13 cellular contexts compared by ENCODE assay signal in the genomic region with DNA sequence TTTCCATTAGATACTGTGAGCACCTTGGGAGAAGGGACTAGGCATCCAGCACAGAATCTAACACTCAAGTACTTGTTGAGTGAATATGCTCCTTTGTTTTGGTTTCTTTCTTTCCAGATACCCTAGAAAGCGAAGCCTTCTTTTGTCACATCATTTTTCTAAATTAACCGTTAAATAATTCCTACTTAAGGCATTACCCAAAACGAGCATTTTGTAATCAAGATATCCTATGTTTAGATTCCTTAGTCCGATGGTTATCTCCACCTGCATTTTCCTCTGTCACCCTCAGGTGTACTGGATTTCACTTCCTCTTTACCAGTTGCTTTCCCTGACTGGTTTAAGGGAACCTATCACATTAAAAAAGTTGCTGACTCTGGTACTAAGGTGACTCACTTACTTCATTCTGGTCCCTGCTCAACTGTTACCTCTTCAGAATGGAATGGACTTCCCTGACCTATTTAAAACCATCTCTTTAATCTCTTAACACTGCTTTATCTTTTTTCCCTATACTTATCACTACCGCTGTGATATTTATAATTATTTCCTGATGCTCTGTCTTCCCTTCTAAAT. TPM values are rescaled to one million over a fixed set of nuclear protein-coding genes. Genes with fewer than 3 reads are reported as not detected.
DNase-seq lines count a peak whose midpoint lies in the region; ATAC-seq, FAIRE-seq and TF ChIP-seq lines count a peak whose summit lies in the region.
"Had no signal": no experiment of that assay in that cellular context is flagged by ENCODE, and none has a peak within 500 bp of the region (broad histone marks: within the 10 kb centered on the region; RNA-seq: fewer than 3 reads in every experiment).

No MANE protein-coding gene starts in this region.

- no peak overlapping the region for H2BK120ac ChIP-seq in mesenchymal stem cell (ENCODE audit: low read depth, low read length)

- H4K20me1 ChIP-seq in K562 (replicated peaks; ENCODE audit: control insufficient read depth, insufficient read depth, low read length): no peaks in the 10 kb centered on the region

- DNase-seq in AG08396 (ENCODE audit: low spot score): peak; percentile 18
- DNase-seq in M059J (ENCODE audit: low read depth): peak; percentile 64
- peak in 1 of 4 experiments; percentile 21 for DNase-seq in K562 (ENCODE audit: extremely low read depth in 1 of 4, low spot score in 3 of 4)
- peak; percentile 15 for DNase-seq in mesenchymal stem cell
- DNase-seq in activated CD8-positive, alpha-beta T cell treated with anti-CD3 and anti-CD28 coated beads for 36 hours: no peak
- DNase-seq in NCI-H2081 (lab: John Stamatoyannopoulos, UW): no peak
- DNase-seq: activated CD4-positive, alpha-beta T cell treated with anti-CD3 and anti-CD28 coated beads for 1 hour; H9; mucosa of descending colon; NCI-H1417 treated with DMSO at 0.1 percent for 48 hours; posterior cingulate gyrus had no signal

- H2BK5ac ChIP-seq in mesenchymal stem cell (ENCODE audit: low read depth, low read length, poor library complexity, severe bottlenecking): no peak overlapping the region

- H2BK12ac ChIP-seq in mesenchymal stem cell (ENCODE audit: low read length in 2 of 2): no peak overlapping the region

- FAIRE-seq in K562 (lab: Jason Lieb, UNC): no peak

- no peak overlapping the region for H4K8ac ChIP-seq in mesenchymal stem cell (ENCODE audit: low read length)

- in situ Hi-C loops in K562 (cut with MboI): no loop called here

- no peak overlapping the region for H2BK15ac ChIP-seq in mesenchymal stem cell (ENCODE audit: low read depth, poor library complexity, severe bottlenecking)

- no peak overlapping the region for H2AFZ ChIP-seq in K562 (ENCODE audit: low read depth, low read length)
- no peak overlapping the region for H2AFZ ChIP-seq in mesenchymal stem cell (ENCODE audit: low read depth, low read length)

- no TSS peak for BruUV-seq in K562 (replicated peaks; lab: Mats Ljungman, UMichigan)

- H3K27me3 ChIP-seq in K562 (ENCODE audit: control insufficient read depth in 2 of 2, insufficient read depth in 2 of 2, low read length in 2 of 2): no peaks in the 10 kb centered on the region
- no peaks in the 10 kb centered on the region for H3K27me3 ChIP-seq in mesenchymal stem cell (ENCODE audit: control insufficient read depth in 1 of 2, insufficient read depth in 1 of 2, low read length in 2 of 2)

- no peak for TF ChIP-seq RAD21 in K562 (CRISPR knock-in tag; conservative IDR thresholded peaks at IDR 0.05 in 1 of 2, IDR thresholded peaks at IDR 0.05 in 1 of 2)

- H3K27ac ChIP-seq in K562 (ENCODE audit: extremely low read depth, low read depth, low read length): no peak overlapping the region
- no peak overlapping the region for H3K27ac ChIP-seq in mesenchymal stem cell (ENCODE audit: low read length, poor library complexity, severe bottlenecking)

- no peak for TF ChIP-seq CTCF in K562 (IDR thresholded peaks at IDR 0.05 in 2 of 3, conservative IDR thresholded peaks at IDR 0.05 in 1 of 3; ENCODE audit: insufficient read depth in 2 of 3, low read depth in 1 of 3, low read length in 3 of 3)
- no peak for TF ChIP-seq CTCF in activated CD8-positive, alpha-beta T cell treated with anti-CD3 and anti-CD28 coated beads for 36 hours (IDR thresholded peaks at IDR 0.05)

- ATAC-seq in K562 (no peak), HG02642 (IDR thresholded peaks at IDR 0.05; ENCODE audit: poor library complexity, unreplicated experiment) (no peak), GM18867 (IDR thresholded peaks at IDR 0.05; ENCODE audit: unreplicated experiment) (no peak)
- no peak for ATAC-seq in activated CD8-positive, alpha-beta T cell treated with anti-CD3 and anti-CD28 coated beads for 36 hours
- ATAC-seq: mucosa of descending colon had no signal

- no peak overlapping the region for H4K91ac ChIP-seq in mesenchymal stem cell (ENCODE audit: low read length)

- H3K9me3 ChIP-seq in K562 (replicated peaks; ENCODE audit: control insufficient read depth, insufficient read depth, low read depth, low read length) (no peaks in the 10 kb centered on the region), mesenchymal stem cell (ENCODE audit: control insufficient read depth, low read length) (no peaks in the 10 kb centered on the region)
- H3K9me3 ChIP-seq: mucosa of descending colon had no signal

- H3K4me1 ChIP-seq in K562 (replicated peaks in 1 of 2; ENCODE audit: control insufficient read depth in 2 of 2, insufficient read depth in 2 of 2, low read length in 2 of 2): peaks cover 18% of the 10 kb centered on the region in 2 experiments; a peak in 4 of 5 replicates
- H3K4me1 ChIP-seq in mesenchymal stem cell (ENCODE audit: control insufficient read depth, insufficient read depth, low read depth, low read length): no peaks in the 10 kb centered on the region

- intact Hi-C loops in K562 (cut with micrococcal nuclease): loop anchor here (5.0 to 10.0 kb wide), 3 partner anchors 59 to 896 kb away; no protein-coding TSS in a partner anchor
- intact Hi-C loops in activated CD8-positive, alpha-beta T cell treated with anti-CD3 and anti-CD28 coated beads for 36 hours (cut with micrococcal nuclease): no loop called here

- POLR2A ChIA-PET in K562 (lab: Yijun Ruan, JAX): interaction anchor here (0.6 to 0.8 kb wide), 2 partner anchors 31 to 95 kb away, joined by 3 read pairs; no protein-coding TSS in a partner anchor
- POLR2A ChIA-PET in activated CD8-positive, alpha-beta T cell treated with anti-CD3 and anti-CD28 coated beads for 36 hours (lab: Charles Lee): no interaction called here

- WGBS in K562 (ENCODE audit: insufficient coverage, low coverage, missing lambda C conversion rate): 47% methylated on average over 5 of the region's 5 CpGs
- 93% methylated on average over 5 of the region's 5 CpGs for WGBS in mesenchymal stem cell

- H3K36me3 Mint-ChIP-seq in activated CD8-positive, alpha-beta T cell treated with anti-CD3 and anti-CD28 coated beads for 36 hours (ENCODE audit: low read depth): peaks cover 1% of the 10 kb centered on the region

- H3K4me3 Mint-ChIP-seq in activated CD8-positive, alpha-beta T cell treated with anti-CD3 and anti-CD28 coated beads for 36 hours: no peak overlapping the region
- H3K4me3 Mint-ChIP-seq: H9 had no signal

- CTCF ChIA-PET in K562 (lab: Yijun Ruan, JAX; ENCODE audit: low intra/inter-chr PET ratio): no interaction called here
- CTCF ChIA-PET in activated CD8-positive, alpha-beta T cell treated with anti-CD3 and anti-CD28 coated beads for 36 hours (lab: Charles Lee): no interaction called here

- no peak overlapping the region for H2AK5ac ChIP-seq in mesenchymal stem cell (ENCODE audit: low read length, severe bottlenecking)

- H3K18ac ChIP-seq in mesenchymal stem cell (ENCODE audit: low read depth in 1 of 2, low read length in 2 of 2): no peak overlapping the region

- TF ChIP-seq EP300 in K562 (IDR thresholded peaks at IDR 0.05; ENCODE audit: low read length): no peak

- H3K4ac ChIP-seq in mesenchymal stem cell (ENCODE audit: low read depth in 1 of 2, low read length in 2 of 2): no peak overlapping the region

- TF ChIP-seq POLR2A in K562 (conservative IDR thresholded peaks at IDR 0.05): no peak

- no peaks in the 10 kb centered on the region for H3K9me3 Mint-ChIP-seq in activated CD8-positive, alpha-beta T cell treated with anti-CD3 and anti-CD28 coated beads for 36 hours
- H3K9me3 Mint-ChIP-seq: H9 had no signal

- H3K27ac Mint-ChIP-seq in activated CD8-positive, alpha-beta T cell treated with anti-CD3 and anti-CD28 coated beads for 36 hours: no peak overlapping the region

- H3K79me1 ChIP-seq in mesenchymal stem cell (replicated peaks; ENCODE audit: low read length, poor library complexity, severe bottlenecking): peaks cover 1% of the 10 kb centered on the region

- H3K9ac ChIP-seq in K562 (ENCODE audit: insufficient read depth in 1 of 2, low read depth in 2 of 2, low read length in 2 of 2) (no peak overlapping the region), mesenchymal stem cell (ENCODE audit: low read length) (no peak overlapping the region)

- H3K27me3 Mint-ChIP-seq in activated CD8-positive, alpha-beta T cell treated with anti-CD3 and anti-CD28 coated beads for 36 hours: no peaks in the 10 kb centered on the region

- H3K9me1 ChIP-seq in K562 (ENCODE audit: control insufficient read depth, insufficient read depth, low read length): no peaks in the 10 kb centered on the region

- H3K4me2 ChIP-seq in K562 (ENCODE audit: insufficient read depth, low read length) (no peak overlapping the region), mesenchymal stem cell (ENCODE audit: low read length, poor library complexity, severe bottlenecking) (no peak overlapping the region)

- peaks cover 87% of the 10 kb centered on the region for H3K79me2 ChIP-seq in K562 (ENCODE audit: control insufficient read depth, insufficient read depth, low read length)

- H3K4me3 ChIP-seq in K562: no peak overlapping the region
- no peak overlapping the region for H3K4me3 ChIP-seq in mesenchymal stem cell (ENCODE audit: insufficient read depth in 1 of 2, low read depth in 1 of 2, low read length in 2 of 2)
- H3K4me3 ChIP-seq: mucosa of descending colon had no signal

- H3K4me1 Mint-ChIP-seq in activated CD8-positive, alpha-beta T cell treated with anti-CD3 and anti-CD28 coated beads for 36 hours (ENCODE audit: low read depth): peaks cover 21% of the 10 kb centered on the region

- 0 out of 3 replicates have a peak, but pooled peaks cover 4% of the 10 kb centered on the region for H3K36me3 ChIP-seq in K562 (ENCODE audit: control insufficient read depth, insufficient read depth, low read length)
- H3K36me3 ChIP-seq in mesenchymal stem cell (ENCODE audit: control insufficient read depth in 1 of 2, insufficient read depth in 2 of 2, low read depth in 1 of 2, low read length in 2 of 2): no peaks in the 10 kb centered on the region

- no peak overlapping the region for H3K23ac ChIP-seq in mesenchymal stem cell (ENCODE audit: low read length in 2 of 2)

- no peak overlapping the region for H3K14ac ChIP-seq in mesenchymal stem cell (ENCODE audit: low read length in 2 of 2)

RNA-seq across cellular contexts. Expression of gene B3GALNT2, which starts 3.2 kb away (rescaled TPM):
- total RNA-seq in M059J (2014; rRNA removed; shearing (Covaris generic)): 24.5 and 31.3 TPM in 2 replicates
- 64.2 and 174 TPM in 2 replicates for total RNA-seq in K562 (2011; cell fraction: chromatin; rRNA removed; ENCODE audit: low replicate concordance)
- 35.9 and 39.9 TPM in 2 replicates for total RNA-seq in K562 (2011; cell fraction: nucleolus; rRNA removed)
- total RNA-seq in K562 (2011; cell fraction: nucleoplasm; rRNA removed): 70.5 and 113 TPM in 2 replicates
- 20.7 and 23.9 TPM in 2 replicates for total RNA-seq in K562 (2014; rRNA removed)
- total RNA-seq in K562 (2014; rRNA removed; fragmentation: Illumina TruSeq; extraction: Trizol): 31.7 and 33.7 TPM in 2 replicates
- total RNA-seq in K562 (2015; rRNA removed; fragmentation: Illumina TruSeq; extraction: Trizol): 25.4 and 27.3 TPM in 2 replicates
- 22.9 and 23.7 TPM in 2 replicates for total RNA-seq in K562 (2021)
- 26.6 and 27.4 TPM in 2 replicates for polyA plus RNA-seq in K562 (2011; rRNA removed)
- 9.0 and 13.7 TPM in 2 replicates for polyA plus RNA-seq in K562 (2011; cell fraction: cytosol; rRNA removed)
- 22.3 and 28.3 TPM in 2 replicates for polyA plus RNA-seq in K562 (2011; cell fraction: nucleus; rRNA removed)
- 10.3 and 16.2 TPM in 2 replicates for polyA plus RNA-seq in K562 (2012)
- 16.1 and 18.8 TPM in 2 replicates for polyA plus RNA-seq in K562 (2014; fragmentation: Illumina TruSeq; extraction: Trizol)
- 1 to 10 TPM; 2.0 to 2.7 TPM for polyA plus RNA-seq in K562 (2014; fragmentation: Nextera tagmentation; extraction: Ambion mirVana)
- polyA plus RNA-seq in K562 (2014; rRNA removed): 15.0 and 16.0 TPM in 2 replicates
- polyA minus RNA-seq in K562 (2011; rRNA and poly(A)+ RNA removed): 71.3 and 86.7 TPM in 2 replicates
- 26.2 and 27.0 TPM in 2 replicates for polyA minus RNA-seq in K562 (2011; cell fraction: cytosol; rRNA and poly(A)+ RNA removed)
- 24.5 and 32.4 TPM in 2 replicates for polyA minus RNA-seq in K562 (2011; cell fraction: nucleus; rRNA and poly(A)+ RNA removed)
- 12.0 TPM for polyA plus RNA-seq in mesenchymal stem cell (2013, experiment 1 of 2)
- polyA plus RNA-seq in mesenchymal stem cell (2013, experiment 2 of 2): 13.1 TPM
- total RNA-seq in activated CD8-positive, alpha-beta T cell treated with anti-CD3 and anti-CD28 coated beads for 36 hours: 10 to 100 TPM; 10.7 to 13.1 TPM

Comparison
In these comparisons a context has a peak if more than half of its experiments do, and no peak if none do; other contexts are left out.
1. DNase-seq: peak in AG08396 (single experiment), M059J (single experiment) and mesenchymal stem cell (single experiment); none in activated CD8-positive, alpha-beta T cell treated with anti-CD3 and anti-CD28 coated beads for 36 hours (single experiment) and NCI-H2081 (0 of 2).